10 cellular contexts compared by ENCODE assay signal in genomic region chr18:26133652-26134051, GRCh38. TPM values are rescaled to one million over a fixed set of nuclear protein-coding genes. Genes with fewer than 3 reads are reported as not detected.
DNase-seq lines count a peak whose midpoint lies in the region; ATAC-seq lines count a peak whose summit lies in the region.
"Had no signal": no experiment of that assay in that cellular context is flagged by ENCODE, and none has a peak within 500 bp of the region (broad histone marks: within the 10 kb centered on the region; RNA-seq: fewer than 3 reads in every experiment).

Gene PSMA8, plus strand, starts transcription at chr18:26133869. Its CDS starts 97 bp downstream, at chr18:26133966.

- H3K4me3 ChIP-seq in CD4-positive, alpha-beta memory T cell (ENCODE audit: low read length in 2 of 2): no peak within 1 kb of the TSS

- H3K4me1 ChIP-seq in CD4-positive, alpha-beta memory T cell (ENCODE audit: insufficient read depth, low read length): no peaks in the 10 kb centered on the region

- no peaks in the 10 kb centered on the region for H3K9me3 ChIP-seq in CD4-positive, alpha-beta memory T cell (ENCODE audit: control insufficient read depth in 1 of 2, low read length in 2 of 2)

- no peaks in the 10 kb centered on the region for H3K36me3 ChIP-seq in CD4-positive, alpha-beta memory T cell (ENCODE audit: insufficient read depth, low read length)

- H3K27me3 ChIP-seq in CD4-positive, alpha-beta memory T cell (ENCODE audit: insufficient read depth, low read length): no peaks in the 10 kb centered on the region

- peak; percentile 39 to 68 (median 56) for DNase-seq in CD4-positive, alpha-beta memory T cell
- DNase-seq in T-helper 1 cell (peak; percentile 24 to 66 (median 40)), amniotic epithelial cell (ENCODE audit: low read depth) (peak; percentile 23), retina (peak; percentile 6), glomerular visceral epithelial cell (ENCODE audit: extremely low spot score) (no peak), NCI-H748 (lab: John Stamatoyannopoulos, UW; ENCODE audit: unreplicated experiment) (no peak), NCI-H524 (lab: John Stamatoyannopoulos, UW) (no peak)

- H3K4me3 Mint-ChIP-seq in CD4-positive, alpha-beta memory T cell: peak within 1 kb of the TSS; percentile 75 to 88 (median 80)

- no peaks in the 10 kb centered on the region for H3K27me3 Mint-ChIP-seq in CD4-positive, alpha-beta memory T cell

- H3K4me1 Mint-ChIP-seq in CD4-positive, alpha-beta memory T cell: peaks cover 0 to 4% (median under 1%) of the 10 kb centered on the region in 4 donors

- CTCF ChIA-PET in CD4-positive, alpha-beta memory T cell (lab: Charles Lee; ENCODE audit: partially characterized antibody): no interaction called here

- no peak for ATAC-seq in HG03039 (IDR thresholded peaks at IDR 0.05; ENCODE audit: unreplicated experiment)

- intact Hi-C loops in CD4-positive, alpha-beta memory T cell (cut with micrococcal nuclease): loop anchor here (1.0 kb wide), 1 partner anchor 43 kb away; the partner anchor contains the start of gene SS18

- H3K27ac ChIP-seq in CD4-positive, alpha-beta memory T cell (ENCODE audit: low read depth, low read length): peak within 1 kb of the TSS; percentile 61

- no peaks in the 10 kb centered on the region for H3K36me3 Mint-ChIP-seq in CD4-positive, alpha-beta memory T cell

- peak within 1 kb of the TSS; percentile 35 to 94 (median 78) for H3K27ac Mint-ChIP-seq in CD4-positive, alpha-beta memory T cell

- H3K9me3 Mint-ChIP-seq in CD4-positive, alpha-beta memory T cell: no peaks in the 10 kb centered on the region

- POLR2A ChIA-PET in CD4-positive, alpha-beta memory T cell (lab: Charles Lee; ENCODE audit: partially characterized antibody): interaction anchor here (0.8 to 1.9 kb wide), 5 partner anchors 43 to 93 kb away, joined by 3 to 7 read pairs (median 4); partner anchors contain the start of genes SS18 and TAF4B

RNA-seq across cellular contexts. Expression of gene PSMA8, which starts in this region (rescaled TPM):
- under 1 TPM; 0.67 to 0.75 TPM for total RNA-seq in CD4-positive, alpha-beta memory T cell
- 1 to 10 TPM; 1.7 to 4.9 TPM for polyA plus RNA-seq in CD4-positive, alpha-beta memory T cell
- total RNA-seq: myocyte, SK-MEL-5 had no signal

Comparison
In these comparisons a context has a peak if more than half of its experiments do, and no peak if none do; other contexts are left out.
1. DNase-seq: peak in CD4-positive, alpha-beta memory T cell (5 of 5), T-helper 1 cell (5 of 5), amniotic epithelial cell (single experiment) and retina (single experiment); none in glomerular visceral epithelial cell (single experiment), NCI-H748 (single experiment) and NCI-H524 (0 of 2).